Comparison of ENCODE assay signal across 10 cellular contexts in genomic region chr4:155639674-155640529, GRCh38. TPM values are rescaled to one million over a fixed set of nuclear protein-coding genes. Genes with fewer than 3 reads are reported as not detected.
DNase-seq lines count a peak whose midpoint lies in the region; ATAC-seq lines count a peak whose summit lies in the region.
"Had no signal": no experiment of that assay in that cellular context is flagged by ENCODE, and none has a peak within 500 bp of the region (broad histone marks: within the 10 kb centered on the region; RNA-seq: fewer than 3 reads in every experiment).

No MANE protein-coding gene starts in this region.

- H3K36me3 Mint-ChIP-seq in activated T-cell treated with anti-CD3 and anti-CD28 coated beads, Interleukin-2, amount 50 U/mL, for 4 hours (ENCODE audit: insufficient read depth) = no peaks in the 10 kb centered on the region

- no peaks in the 10 kb centered on the region for H3K9me3 Mint-ChIP-seq in activated T-cell treated with anti-CD3 and anti-CD28 coated beads, Interleukin-2, amount 50 U/mL, for 4 hours
- H3K9me3 Mint-ChIP-seq: activated CD4-positive, alpha-beta memory T cell treated with anti-CD3 and anti-CD28 coated beads, Interleukin-2, amount 10 ng/mL, durations not matched to agents 7 days and 5 days had no signal

- H3K27me3 Mint-ChIP-seq in activated T-cell treated with anti-CD3 and anti-CD28 coated beads, Interleukin-2, amount 50 U/mL, for 4 hours (ENCODE audit: low read depth) = no peaks in the 10 kb centered on the region

- ATAC-seq in activated T-cell treated with anti-CD3 and anti-CD28 coated beads, Interleukin-2, amount 50 U/mL, for 4 hours = peak; percentile 49 to 73
- peak; percentile 80 for ATAC-seq in HG02884 (IDR thresholded peaks at IDR 0.05; ENCODE audit: unreplicated experiment)
- ATAC-seq in stimulated activated naive CD8-positive, alpha-beta T cell treated with anti-CD3 and anti-CD28 coated beads, Interleukin-15, Interleukin-2, amounts not matched to agents 100 U/mL and 50 U/mL, for 24 hours = peak; percentile 55
- ATAC-seq: K562 had no signal

- H3K4me3 Mint-ChIP-seq in activated T-cell treated with anti-CD3 and anti-CD28 coated beads, Interleukin-2, amount 50 U/mL, for 4 hours = no peak overlapping the region
- H3K4me3 Mint-ChIP-seq: activated CD4-positive, alpha-beta memory T cell treated with anti-CD3 and anti-CD28 coated beads, Interleukin-2, amount 10 ng/mL, durations not matched to agents 7 days and 5 days had no signal

- DNase-seq in activated T-cell treated with anti-CD3 and anti-CD28 coated beads, Interleukin-2, amount 50 U/mL, for 4 hours = no peak
- no peak for DNase-seq in activated T-cell treated with anti-CD3 and anti-CD28 coated beads, Interleukin-2, amount 50 U/mL, for 1 hour
- DNase-seq in RPMI7951 (ENCODE audit: low read depth) (peak; percentile 8), DMS153 (lab: John Stamatoyannopoulos, UW) (no peak), iPS-NIHi11 (ENCODE audit: low spot score) (no peak), AG08396 (ENCODE audit: low spot score) (no peak)
- DNase-seq in stimulated activated naive CD8-positive, alpha-beta T cell treated with anti-CD3 and anti-CD28 coated beads, Interleukin-15, Interleukin-2, amounts not matched to agents 100 U/mL and 50 U/mL, for 24 hours = no peak
- DNase-seq: activated CD4-positive, alpha-beta memory T cell treated with anti-CD3 and anti-CD28 coated beads, Interleukin-2, amount 10 ng/mL, durations not matched to agents 7 days and 5 days had no signal

- peaks cover 5% of the 10 kb centered on the region for H3K4me1 Mint-ChIP-seq in activated T-cell treated with anti-CD3 and anti-CD28 coated beads, Interleukin-2, amount 50 U/mL, for 4 hours (ENCODE audit: low read depth)

RNA-seq across cellular contexts. Expression of gene GUCY1A1, which starts 26.7 kb away (rescaled TPM):
- total RNA-seq in activated T-cell treated with anti-CD3 and anti-CD28 coated beads, Interleukin-2, amount 50 U/mL, for 4 hours = under 1 TPM in 2 of 3 donors, not detected in 1; 0.26 to 0.30 TPM
- not detected in 2 replicates for total RNA-seq in RPMI7951 (2014; rRNA removed; shearing (Covaris generic))
- total RNA-seq: activated CD4-positive, alpha-beta memory T cell treated with anti-CD3 and anti-CD28 coated beads, Interleukin-2, amount 10 ng/mL, durations not matched to agents 7 days and 5 days; K562 had no signal
